20 cellular contexts compared by ENCODE assay signal in the genomic region with DNA sequence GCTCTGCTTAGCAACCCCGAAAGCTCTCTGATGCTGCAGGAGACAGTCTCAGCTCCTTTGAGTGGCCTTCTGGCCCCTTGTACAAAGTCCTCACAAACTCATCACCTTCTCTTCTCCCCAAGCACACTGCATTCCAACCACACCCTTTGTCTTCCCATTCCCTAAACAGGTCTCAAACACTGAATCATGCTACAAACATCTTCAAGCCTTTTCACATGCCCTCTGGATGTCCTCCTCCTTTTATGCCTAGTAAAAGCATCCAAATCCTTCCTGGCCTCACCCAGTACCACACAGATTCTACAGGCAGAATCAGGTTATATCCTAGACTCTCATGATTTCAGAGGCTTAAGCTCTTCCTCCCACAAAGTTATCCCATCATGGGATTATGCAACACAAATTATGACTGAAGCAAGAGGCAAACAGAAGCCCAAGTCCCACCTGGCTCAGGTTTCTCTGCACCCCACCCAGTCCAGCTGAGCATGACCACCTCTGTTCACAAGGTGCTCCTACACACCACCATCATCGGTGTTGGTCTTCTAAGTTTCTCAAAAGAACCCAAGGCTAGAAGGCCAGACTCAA.
DNase-seq lines count a peak whose midpoint lies in the region; ATAC-seq and TF ChIP-seq lines count a peak whose summit lies in the region.
"Had no signal": no experiment of that assay in that cellular context is flagged by ENCODE, and none has a peak within 500 bp of the region (broad histone marks: within the 10 kb centered on the region; RNA-seq: fewer than 3 reads in every experiment).

No MANE protein-coding gene starts in this region.

- CTCF ChIA-PET in Caco-2 (lab: Charles Lee) = interaction anchor here (0.6 to 0.7 kb wide), 2 partner anchors 15 to 892 kb away, joined by 3 read pairs; no protein-coding TSS in a partner anchor

- no peaks in the 10 kb centered on the region for H3K9me3 ChIP-seq in Caco-2
- H3K9me3 ChIP-seq in tibial nerve = no peaks in the 10 kb centered on the region
- H3K9me3 ChIP-seq: adrenal gland, colonic mucosa, left lung, psoas muscle, stomach had no signal

- H3K4me1 ChIP-seq in Caco-2 (peaks cover 13% of the 10 kb centered on the region), tibial nerve (no peaks in the 10 kb centered on the region)
- H3K4me1 ChIP-seq: adrenal gland, colonic mucosa, left lung, stomach had no signal

- DNase-seq in Caco-2 (peak; percentile 31 to 41), LHCN-M2 (ENCODE audit: low read depth) (peak; percentile 93), astrocyte of the hippocampus (ENCODE audit: low read depth, low spot score) (peak; percentile 18), kidney tubule cell (ENCODE audit: low spot score) (peak; percentile 59), tibial nerve (ENCODE audit: low spot score in 2 of 2) (no peak), caudate nucleus (lab: John Stamatoyannopoulos, UW) (no peak), NCI-H2171 (lab: John Stamatoyannopoulos, UW) (no peak), left colon (no peak)
- DNase-seq: activated CD4-positive, alpha-beta memory T cell treated with anti-CD3 and anti-CD28 coated beads for 36 hours; adrenal gland; Calu3; colonic mucosa; erythroblast; hypothalamus; left lung; natural killer cell; NCI-H146; psoas muscle; stomach had no signal

- intact Hi-C loops in Caco-2 (cut with micrococcal nuclease; ENCODE audit: unreplicated experiment) = no loop called here
- intact Hi-C loops in left colon (cut with DNase I, micrococcal nuclease) = no loop called here

- H3K27ac ChIP-seq in tibial nerve (no peak overlapping the region), caudate nucleus (ENCODE audit: low read depth, low read length) (no peak overlapping the region)
- H3K27ac ChIP-seq: adrenal gland, colonic mucosa, HL-60, left lung, psoas muscle, stomach had no signal

- POLR2A ChIA-PET in Caco-2 (lab: Charles Lee) = no interaction called here

- no peak for TF ChIP-seq EP300 in tibial nerve (IDR thresholded peaks at IDR 0.05)

- H3K9me3 Mint-ChIP-seq in Caco-2 (ENCODE audit: unreplicated experiment) = no peaks in the 10 kb centered on the region
- H3K9me3 Mint-ChIP-seq: activated CD4-positive, alpha-beta memory T cell treated with anti-CD3 and anti-CD28 coated beads for 36 hours; natural killer cell had no signal

- H3K36me3 ChIP-seq in Caco-2 (ENCODE audit: control insufficient read depth, insufficient read depth, low read length) = no peaks in the 10 kb centered on the region
- H3K36me3 ChIP-seq in tibial nerve = no peaks in the 10 kb centered on the region
- H3K36me3 ChIP-seq: adrenal gland, colonic mucosa, left lung, stomach had no signal

- H3K4me3 ChIP-seq in Caco-2 (ENCODE audit: low read depth, low read length) = no peak overlapping the region
- no peak overlapping the region for H3K4me3 ChIP-seq in tibial nerve
- H3K4me3 ChIP-seq: adrenal gland, colonic mucosa, left lung, psoas muscle, stomach had no signal

- ATAC-seq in left colon = no peak
- ATAC-seq: left lung, natural killer cell, psoas muscle had no signal

- no peak overlapping the region for H3K4me3 Mint-ChIP-seq in Caco-2 (ENCODE audit: unreplicated experiment)
- H3K4me3 Mint-ChIP-seq: activated CD4-positive, alpha-beta memory T cell treated with anti-CD3 and anti-CD28 coated beads for 36 hours; natural killer cell had no signal

- no peak overlapping the region for H3K27ac Mint-ChIP-seq in Caco-2 (ENCODE audit: unreplicated experiment)
- H3K27ac Mint-ChIP-seq: natural killer cell had no signal

- no peaks in the 10 kb centered on the region for H3K27me3 ChIP-seq in Caco-2 (replicated peaks; ENCODE audit: control insufficient read depth, insufficient read depth, low read length)
- no peaks in the 10 kb centered on the region for H3K27me3 ChIP-seq in tibial nerve
- H3K27me3 ChIP-seq: adrenal gland, colonic mucosa, left lung had no signal

- BruUV-seq in Caco-2 (replicated peaks; lab: Mats Ljungman, UMichigan) = no TSS peak

- no peak for TF ChIP-seq POLR2A in tibial nerve (IDR thresholded peaks at IDR 0.05)

- WGBS in tibial nerve, 2 donors = 94 to 95% methylated on average over 2 of the region's 2 CpGs

- no peaks in the 10 kb centered on the region for H3K27me3 Mint-ChIP-seq in Caco-2 (ENCODE audit: insufficient read depth, unreplicated experiment)

- no peaks in the 10 kb centered on the region for H3K36me3 Mint-ChIP-seq in Caco-2 (ENCODE audit: insufficient read depth, unreplicated experiment)
- H3K36me3 Mint-ChIP-seq: activated CD4-positive, alpha-beta memory T cell treated with anti-CD3 and anti-CD28 coated beads for 36 hours; natural killer cell had no signal

- TF ChIP-seq CTCF in Caco-2 (IDR thresholded peaks at IDR 0.05; ENCODE audit: insufficient read depth in 1 of 2, low read depth in 1 of 2, low read length in 1 of 2, severe bottlenecking in 1 of 2, unreplicated experiment in 1 of 2) (no peak), tibial nerve (IDR thresholded peaks at IDR 0.05) (no peak)

- peaks cover 22% of the 10 kb centered on the region for H3K4me1 Mint-ChIP-seq in Caco-2 (ENCODE audit: low read depth, unreplicated experiment)
- H3K4me1 Mint-ChIP-seq: natural killer cell had no signal

Comparison
In these comparisons a context has a peak if more than half of its experiments do, and no peak if none do; other contexts are left out.
1. DNase-seq: peak in Caco-2 (2 of 2), LHCN-M2 (single experiment), astrocyte of the hippocampus (single experiment) and kidney tubule cell (single experiment); none in tibial nerve (0 of 2), caudate nucleus (0 of 61), NCI-H2171 (single experiment) and left colon (0 of 2).